In genomic region chr12:807041-807717, GRCh38 we compare ENCODE assay signal across 14 cellular contexts. TPM values are rescaled to one million over a fixed set of nuclear protein-coding genes. Genes with fewer than 3 reads are reported as not detected.
DNase-seq lines count a peak whose midpoint lies in the region; ATAC-seq, FAIRE-seq and TF ChIP-seq lines count a peak whose summit lies in the region.
"Had no signal": no experiment of that assay in that cellular context is flagged by ENCODE, and none has a peak within 500 bp of the region (broad histone marks: within the 10 kb centered on the region; RNA-seq: fewer than 3 reads in every experiment).

No MANE protein-coding gene starts in this region.

- POLR2A ChIA-PET in activated CD4-positive, alpha-beta memory T cell treated with anti-CD3 and anti-CD28 coated beads, Interleukin-2, amount 10 ng/mL, durations not matched to agents 7 days and 5 days (lab: Charles Lee) = interaction anchor here (0.7 to 2.5 kb wide), 3 partner anchors 30 to 193 kb away, joined by 3 to 9 read pairs (median 3); partner anchors contain the start of gene WNK1
- POLR2A ChIA-PET in naive thymus-derived CD4-positive, alpha-beta T cell (lab: Charles Lee) = interaction anchor here (0.5 to 1.7 kb wide), 4 partner anchors 47 to 231 kb away, joined by 3 to 6 read pairs (median 4); partner anchors contain the start of gene WNK1

- FAIRE-seq in GM12891 (lab: Jason Lieb, UNC) = peak; percentile 52
- FAIRE-seq: keratinocyte had no signal

- no peaks in the 10 kb centered on the region for H3K27me3 Mint-ChIP-seq in CD14-positive monocyte (ENCODE audit: low read depth in 3 of 3)
- H3K27me3 Mint-ChIP-seq in activated CD4-positive, alpha-beta memory T cell treated with anti-CD3 and anti-CD28 coated beads, Interleukin-2, amount 10 ng/mL, durations not matched to agents 7 days and 5 days = no peaks in the 10 kb centered on the region
- no peaks in the 10 kb centered on the region for H3K27me3 Mint-ChIP-seq in naive thymus-derived CD4-positive, alpha-beta T cell
- H3K27me3 Mint-ChIP-seq in neural progenitor cell (ENCODE audit: insufficient read depth, low read depth) = no peaks in the 10 kb centered on the region

- H3K27me3 ChIP-seq in naive thymus-derived CD4-positive, alpha-beta T cell (ENCODE audit: control insufficient read depth in 2 of 2, insufficient read depth in 2 of 2, low read length in 2 of 2) = no peaks in the 10 kb centered on the region
- no peaks in the 10 kb centered on the region for H3K27me3 ChIP-seq in testis
- no peaks in the 10 kb centered on the region for H3K27me3 ChIP-seq in SJCRH30
- H3K27me3 ChIP-seq in neural progenitor cell = no peaks in the 10 kb centered on the region
- H3K27me3 ChIP-seq: cardiac muscle cell had no signal

- H3K4me3 Mint-ChIP-seq in CD14-positive monocyte (peak overlapping the region in 1 of 2 donors; percentile 76), neural progenitor cell (no peak overlapping the region)
- peak overlapping the region; percentile 16 for H3K4me3 Mint-ChIP-seq in activated CD4-positive, alpha-beta memory T cell treated with anti-CD3 and anti-CD28 coated beads, Interleukin-2, amount 10 ng/mL, durations not matched to agents 7 days and 5 days
- peak overlapping the region; percentile 0 to 70 (median 54) for H3K4me3 Mint-ChIP-seq in naive thymus-derived CD4-positive, alpha-beta T cell

- H4K20me1 ChIP-seq in neural progenitor cell (ENCODE audit: low read depth) = peaks cover 65% of the 10 kb centered on the region

- peak; percentile 51 for ATAC-seq in naive thymus-derived CD4-positive, alpha-beta T cell
- ATAC-seq: SK-N-SH treated with all-trans-retinoic acid at 6 μM for 48 hours had no signal

- H3K4me2 ChIP-seq in neural progenitor cell = no peak overlapping the region

- no peak for TF ChIP-seq POLR2A in GM12891 (IDR thresholded peaks at IDR 0.05; ENCODE audit: low read depth, low read length)
- no peak for TF ChIP-seq POLR2A in testis (IDR thresholded peaks at IDR 0.05)

- H2AFZ ChIP-seq in neural progenitor cell (replicated peaks) = no peak overlapping the region

- no peaks in the 10 kb centered on the region for H3K9me3 Mint-ChIP-seq in CD14-positive monocyte
- no peaks in the 10 kb centered on the region for H3K9me3 Mint-ChIP-seq in activated CD4-positive, alpha-beta memory T cell treated with anti-CD3 and anti-CD28 coated beads, Interleukin-2, amount 10 ng/mL, durations not matched to agents 7 days and 5 days
- H3K9me3 Mint-ChIP-seq in naive thymus-derived CD4-positive, alpha-beta T cell = no peaks in the 10 kb centered on the region
- no peaks in the 10 kb centered on the region for H3K9me3 Mint-ChIP-seq in neural progenitor cell

- H3K27ac Mint-ChIP-seq in CD14-positive monocyte = peak overlapping the region; percentile 53 to 83 (median 75)
- peak overlapping the region; percentile 50 for H3K27ac Mint-ChIP-seq in activated CD4-positive, alpha-beta memory T cell treated with anti-CD3 and anti-CD28 coated beads, Interleukin-2, amount 10 ng/mL, durations not matched to agents 7 days and 5 days
- H3K27ac Mint-ChIP-seq in naive thymus-derived CD4-positive, alpha-beta T cell = peak overlapping the region; percentile 10 to 71 (median 56)
- no peak overlapping the region for H3K27ac Mint-ChIP-seq in neural progenitor cell

- no peaks in the 10 kb centered on the region for H3K36me3 ChIP-seq in naive thymus-derived CD4-positive, alpha-beta T cell (ENCODE audit: control insufficient read depth in 2 of 3, insufficient read depth in 3 of 3, low read length in 3 of 3)
- H3K36me3 ChIP-seq in testis (ENCODE audit: low read depth, missing control alignments) (no peaks in the 10 kb centered on the region), SJCRH30 (no peaks in the 10 kb centered on the region; the same call in 1 of the 2 replicates), neural progenitor cell (no peaks in the 10 kb centered on the region)
- H3K36me3 ChIP-seq: cardiac muscle cell had no signal

- DNase-seq in CD14-positive monocyte (ENCODE audit: low spot score) (no peak), GM12891 (ENCODE audit: insufficient read length, low spot score) (no peak), testis (no peak), NCI-H2029 treated with DMSO at 0.1 percent for 48 hours (lab: John Stamatoyannopoulos, UW) (no peak), SJCRH30 (no peak), neural progenitor cell (ENCODE audit: low spot score) (no peak)
- DNase-seq in activated CD4-positive, alpha-beta memory T cell treated with anti-CD3 and anti-CD28 coated beads, Interleukin-2, amount 10 ng/mL, durations not matched to agents 7 days and 5 days = no peak
- DNase-seq in naive thymus-derived CD4-positive, alpha-beta T cell = peak in 4 of 9 donors; percentile 13 to 34 (median 28)
- DNase-seq: activated CD8-positive, alpha-beta memory T cell treated with anti-CD3 and anti-CD28 coated beads for 24 hours; NCI-H510A; stimulated activated CD4-positive, alpha-beta T cell treated with anti-CD3 and anti-CD28 coated beads, Interleukin-2, amount 100 ng/mL, for 24 hours had no signal

- H3K4me3 ChIP-seq in naive thymus-derived CD4-positive, alpha-beta T cell (ENCODE audit: low read length) = no peak overlapping the region
- no peak overlapping the region for H3K4me3 ChIP-seq in testis
- no peak overlapping the region for H3K4me3 ChIP-seq in SJCRH30
- H3K4me3 ChIP-seq in neural progenitor cell = no peak overlapping the region
- H3K4me3 ChIP-seq: cardiac muscle cell had no signal

- CTCF ChIA-PET in activated CD4-positive, alpha-beta memory T cell treated with anti-CD3 and anti-CD28 coated beads, Interleukin-2, amount 10 ng/mL, durations not matched to agents 7 days and 5 days (lab: Charles Lee) = interaction anchor here (0.6 to 1.3 kb wide), 5 partner anchors 11 to 298 kb away, joined by 3 to 5 read pairs (median 4); no protein-coding TSS in a partner anchor
- CTCF ChIA-PET in naive thymus-derived CD4-positive, alpha-beta T cell (lab: Charles Lee) = interaction anchor here (1.0 kb wide), 1 partner anchor 193 kb away, joined by 3 read pairs; no protein-coding TSS in a partner anchor

- H3K9me3 ChIP-seq in naive thymus-derived CD4-positive, alpha-beta T cell (ENCODE audit: control insufficient read depth in 2 of 3, low read length in 3 of 3) = no peaks in the 10 kb centered on the region
- H3K9me3 ChIP-seq in testis (no peaks in the 10 kb centered on the region), SJCRH30 (replicated peaks) (no peaks in the 10 kb centered on the region), neural progenitor cell (ENCODE audit: low read depth) (no peaks in the 10 kb centered on the region)

- H3F3A ChIP-seq in neural progenitor cell (ENCODE audit: low read depth) = no peaks in the 10 kb centered on the region

- no peak for TF ChIP-seq CTCF in CD14-positive monocyte (IDR thresholded peaks at IDR 0.05)
- no peak for TF ChIP-seq CTCF in testis (IDR thresholded peaks at IDR 0.05)
- no peak for TF ChIP-seq CTCF in neural progenitor cell (IDR thresholded peaks at IDR 0.05)

- H3K4me1 Mint-ChIP-seq in CD14-positive monocyte (peaks cover 49% of the 10 kb centered on the region), neural progenitor cell (peaks cover 8% of the 10 kb centered on the region)
- peaks cover 66% of the 10 kb centered on the region for H3K4me1 Mint-ChIP-seq in activated CD4-positive, alpha-beta memory T cell treated with anti-CD3 and anti-CD28 coated beads, Interleukin-2, amount 10 ng/mL, durations not matched to agents 7 days and 5 days
- peaks cover 48 to 94% (median 85%) of the 10 kb centered on the region in 7 donors for H3K4me1 Mint-ChIP-seq in naive thymus-derived CD4-positive, alpha-beta T cell

- H3K27ac ChIP-seq in naive thymus-derived CD4-positive, alpha-beta T cell (ENCODE audit: low read depth, low read length) = peak overlapping the region; percentile 17
- H3K27ac ChIP-seq in testis = peak overlapping the region in 1 of 2 donors; percentile 43
- H3K27ac ChIP-seq in SJCRH30 = no peak overlapping the region
- no peak overlapping the region for H3K27ac ChIP-seq in neural progenitor cell

- intact Hi-C loops in CD14-positive monocyte (cut with micrococcal nuclease) = loop anchor here in 1 of 2 donors (10.0 kb wide), 1 partner anchor 52 kb away; the partner anchor contains the start of gene WNK1
- intact Hi-C loops in naive thymus-derived CD4-positive, alpha-beta T cell (cut with micrococcal nuclease) = no loop called here
- intact Hi-C loops in testis (cut with DNase I; ENCODE audit: low total_unique reads) = no loop called here

- no peak overlapping the region for H3K9ac ChIP-seq in neural progenitor cell

- H3K36me3 Mint-ChIP-seq in CD14-positive monocyte (no peaks in the 10 kb centered on the region), neural progenitor cell (peaks cover 2% of the 10 kb centered on the region)
- H3K36me3 Mint-ChIP-seq in activated CD4-positive, alpha-beta memory T cell treated with anti-CD3 and anti-CD28 coated beads, Interleukin-2, amount 10 ng/mL, durations not matched to agents 7 days and 5 days (ENCODE audit: low read depth) = no peaks in the 10 kb centered on the region
- H3K36me3 Mint-ChIP-seq in naive thymus-derived CD4-positive, alpha-beta T cell = no peaks in the 10 kb centered on the region

- 52 to 63% methylated on average over 2 of the region's 2 CpGs for WGBS in testis, 2 donors

- H3K79me2 ChIP-seq in neural progenitor cell (ENCODE audit: low read depth) = peaks cover 100% of the 10 kb centered on the region

- peaks cover 38 to 63% of the 10 kb centered on the region in 2 donors for H3K4me1 ChIP-seq in naive thymus-derived CD4-positive, alpha-beta T cell (ENCODE audit: control insufficient read depth in 2 of 2, insufficient read depth in 2 of 2, low read length in 2 of 2)
- H3K4me1 ChIP-seq in testis (peaks cover 18% of the 10 kb centered on the region), SJCRH30 (peaks cover 9% of the 10 kb centered on the region; the same call in 1 of the 2 replicates), neural progenitor cell (peaks cover 2% of the 10 kb centered on the region)

TF ChIP-seq in GM12891, 5 proteins besides CTCF, POLR2A, EP300 and RAD21:
- TF ChIP-seq POU2F2 (IDR thresholded peaks at IDR 0.05; ENCODE audit: low read depth, low read length) = no peak
- no peak for TF ChIP-seq POLR2AphosphoS5 (IDR thresholded peaks at IDR 0.05; ENCODE audit: low read depth, low read length)
- no peak for TF ChIP-seq PAX5 (IDR thresholded peaks at IDR 0.05; ENCODE audit: insufficient read depth, low read length, severe bottlenecking)
- peak; percentile 73 for TF ChIP-seq SPI1 (IDR thresholded peaks at IDR 0.05; ENCODE audit: low read depth, low read length)
- no peak for TF ChIP-seq TAF1 (IDR thresholded peaks at IDR 0.05; ENCODE audit: low read depth, low read length)

RNA-seq across cellular contexts. Expression of gene WNK1, which starts 54.8 kb away (rescaled TPM):
- polyA plus RNA-seq in CD14-positive monocyte = 10 to 100 TPM in 1 of 2 donors, 1 to 10 TPM in 1; 8.7 to 20.9 TPM
- polyA plus RNA-seq in GM12891 (2012; ENCODE audit: low read depth, missing spikeins) = 73.0 TPM
- total RNA-seq in activated CD4-positive, alpha-beta memory T cell treated with anti-CD3 and anti-CD28 coated beads, Interleukin-2, amount 10 ng/mL, durations not matched to agents 7 days and 5 days = 100 to 1,000 TPM; 154 to 180 TPM
- 100 to 1,000 TPM; 147 to 200 (median 169) TPM for total RNA-seq in naive thymus-derived CD4-positive, alpha-beta T cell
- polyA plus RNA-seq in naive thymus-derived CD4-positive, alpha-beta T cell = 10 to 100 TPM; 22.9 to 44.0 TPM
- total RNA-seq in testis = 100 to 1,000 TPM; 259 to 276 TPM
- polyA plus RNA-seq in testis (ENCODE audit: insufficient read depth, low read depth, low replicate concordance) = 152 TPM
- 83.3 and 88.8 TPM in 2 replicates for total RNA-seq in SJCRH30 (2014; rRNA removed; shearing (Covaris generic))
- 66.3 and 73.1 TPM in 2 replicates for total RNA-seq in neural progenitor cell (ENCODE audit: low replicate concordance)
